29 cellular contexts compared by ENCODE assay signal in the genomic region with DNA sequence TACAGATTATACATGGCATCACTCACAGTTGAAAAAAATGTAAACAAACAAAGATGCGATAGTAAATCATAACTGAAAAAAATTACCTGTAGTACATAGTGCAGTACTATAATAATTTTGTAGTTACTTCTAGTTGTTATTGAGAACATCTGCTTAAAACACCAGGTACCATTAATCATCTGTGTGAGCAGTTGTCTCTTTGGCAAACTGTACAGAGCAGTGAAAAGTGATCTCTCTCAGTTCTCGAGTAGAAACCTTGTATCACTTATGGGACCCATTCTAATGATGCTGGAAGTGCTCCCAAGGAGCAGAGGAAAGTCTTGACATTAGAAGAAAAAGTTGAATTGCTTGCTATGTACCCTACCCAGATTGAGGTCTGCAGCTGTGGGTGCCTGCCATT.
"Had no signal": no experiment of that assay in that cellular context is flagged by ENCODE, and none has a peak within 500 bp of the region (broad histone marks: within the 10 kb centered on the region; RNA-seq: fewer than 3 reads in every experiment).

No MANE protein-coding gene starts in this region.

- H3K4me1 ChIP-seq: colonic mucosa, foreskin keratinocyte, left lung, prostate gland, sigmoid colon, tibial nerve, upper lobe of left lung had no signal

- ATAC-seq: foreskin keratinocyte; heart right ventricle; left cardiac atrium; left lung; mucosa of descending colon; naive thymus-derived CD4-positive, alpha-beta T cell; right cardiac atrium; stimulated activated naive B cell treated with anti-CD40 and anti-IgM and Interleukin-4, amounts not matched to agents 10 μg/mL and 1 μg/mL and 100 μg/mL, for 72 hours had no signal

- H3K9me3 Mint-ChIP-seq: dendritic cell treated with granulocyte-macrophage colony-stimulating factor and Interleukin-4, amounts not matched to agents 40 ng/mL and 50 ng/mL, for 4 days; naive thymus-derived CD4-positive, alpha-beta T cell; stimulated activated naive B cell treated with anti-CD40 and anti-IgM and Interleukin-4, amounts not matched to agents 10 μg/mL and 1 μg/mL and 100 μg/mL, for 72 hours; stimulated activated naive CD8-positive, alpha-beta T cell treated with anti-CD3 and anti-CD28 coated beads, Interleukin-15, Interleukin-2, amounts not matched to agents 100 ng/mL and 50 ng/mL, for 24 hours had no signal

- H3K27ac Mint-ChIP-seq: dendritic cell treated with granulocyte-macrophage colony-stimulating factor and Interleukin-4, amounts not matched to agents 40 ng/mL and 50 ng/mL, for 4 days; endodermal cell; mesothelial cell of epicardium; naive thymus-derived CD4-positive, alpha-beta T cell; nephron progenitor cell; stimulated activated naive B cell treated with anti-CD40 and anti-IgM and Interleukin-4, amounts not matched to agents 10 μg/mL and 1 μg/mL and 100 μg/mL, for 72 hours; stimulated activated naive CD8-positive, alpha-beta T cell treated with anti-CD3 and anti-CD28 coated beads, Interleukin-15, Interleukin-2, amounts not matched to agents 100 ng/mL and 50 ng/mL, for 24 hours had no signal

- DNase-seq: colonic mucosa; effector CD8-positive, alpha-beta T cell; endodermal cell; foreskin keratinocyte; glutamatergic neuron; heart right ventricle; hippocampal formation; left cardiac atrium; left lung; mesenchymal stem cell; mucosa of descending colon; naive thymus-derived CD4-positive, alpha-beta T cell; nephron progenitor cell; nucleus accumbens; right cardiac atrium; sigmoid colon; stimulated activated CD4-positive, alpha-beta T cell treated with anti-CD3 and anti-CD28 coated beads, Interleukin-15, amount 100 ng/mL, for 24 hours; stimulated activated CD4-positive, alpha-beta T cell treated with anti-CD3 and anti-CD28 coated beads, Interleukin-2, amount 100 ng/mL, for 48 hours; stimulated activated naive B cell treated with anti-CD40 and anti-IgM and Interleukin-4, amounts not matched to agents 10 μg/mL and 1 μg/mL and 100 μg/mL, for 72 hours; upper lobe of left lung had no signal

- H3K27me3 ChIP-seq: colonic mucosa, esophagus muscularis mucosa, foreskin keratinocyte, heart right ventricle, left lung, sigmoid colon, tibial nerve, upper lobe of left lung had no signal

- H3K4me1 Mint-ChIP-seq: naive thymus-derived CD4-positive, alpha-beta T cell; stimulated activated naive B cell treated with anti-CD40 and anti-IgM and Interleukin-4, amounts not matched to agents 10 μg/mL and 1 μg/mL and 100 μg/mL, for 72 hours had no signal

- H3K4me3 Mint-ChIP-seq: dendritic cell treated with granulocyte-macrophage colony-stimulating factor and Interleukin-4, amounts not matched to agents 40 ng/mL and 50 ng/mL, for 4 days; endodermal cell; mesothelial cell of epicardium; naive thymus-derived CD4-positive, alpha-beta T cell; nephron progenitor cell; stimulated activated naive B cell treated with anti-CD40 and anti-IgM and Interleukin-4, amounts not matched to agents 10 μg/mL and 1 μg/mL and 100 μg/mL, for 72 hours; stimulated activated naive CD8-positive, alpha-beta T cell treated with anti-CD3 and anti-CD28 coated beads, Interleukin-15, Interleukin-2, amounts not matched to agents 100 ng/mL and 50 ng/mL, for 24 hours had no signal

- H3K27me3 Mint-ChIP-seq: dendritic cell treated with granulocyte-macrophage colony-stimulating factor and Interleukin-4, amounts not matched to agents 40 ng/mL and 50 ng/mL, for 4 days; naive thymus-derived CD4-positive, alpha-beta T cell; stimulated activated naive B cell treated with anti-CD40 and anti-IgM and Interleukin-4, amounts not matched to agents 10 μg/mL and 1 μg/mL and 100 μg/mL, for 72 hours; stimulated activated naive CD8-positive, alpha-beta T cell treated with anti-CD3 and anti-CD28 coated beads, Interleukin-15, Interleukin-2, amounts not matched to agents 100 ng/mL and 50 ng/mL, for 24 hours had no signal

- H3K36me3 ChIP-seq: colonic mucosa, esophagus muscularis mucosa, heart right ventricle, left lung, prostate gland, sigmoid colon, thoracic aorta, tibial nerve, upper lobe of left lung had no signal

- H3K4me3 ChIP-seq: colonic mucosa, esophagus muscularis mucosa, heart right ventricle, left lung, mucosa of descending colon, prostate gland, sigmoid colon, skin epidermis, thoracic aorta, tibial nerve, upper lobe of left lung had no signal

- H3K9me3 ChIP-seq: colonic mucosa, esophagus muscularis mucosa, heart right ventricle, left lung, mucosa of descending colon, prostate gland, sigmoid colon, thoracic aorta, upper lobe of left lung had no signal

- H3K36me3 Mint-ChIP-seq: mesothelial cell of epicardium; naive thymus-derived CD4-positive, alpha-beta T cell had no signal

- H3K27ac ChIP-seq: colonic mucosa, epithelial cell of prostate, esophagus muscularis mucosa, foreskin keratinocyte, heart right ventricle, left lung, prostate gland, sigmoid colon, skin epidermis, thoracic aorta, tibial nerve, upper lobe of left lung had no signal
